21 cellular contexts compared by ENCODE assay signal in genomic region chr13:68051910-68052309, GRCh38.
"Had no signal": no experiment of that assay in that cellular context is flagged by ENCODE, and none has a peak within 500 bp of the region (broad histone marks: within the 10 kb centered on the region; RNA-seq: fewer than 3 reads in every experiment).

No MANE protein-coding gene starts in this region.

- H3K9me3 ChIP-seq: SK-N-SH had no signal

- H3K27ac ChIP-seq: KMS-11, RWPE1 had no signal

- DNase-seq: MV-4-11; NCI-H1048; NCI-H1105; NCI-H1436 treated with DMSO at 0.1 percent for 48 hours; NCI-H1694; NCI-H187 treated with DMSO at 0.1 percent for 48 hours; NCI-H2029 treated with DMSO at 0.1 percent for 48 hours; NCI-H2171; NCI-H226; NCI-H446; NCI-H510A; NCI-H524 treated with DMSO at 0.1 percent for 48 hours; NCI-H774; NK-92 treated with Interleukin-12 subunit alpha and Interleukin-12 subunit beta, amount 100 ng/mL, for 24 hours; PC-3; SHP77; SK-N-SH; T-helper 1 cell had no signal

- H3K9ac ChIP-seq: KMS-11, SK-N-SH had no signal

- H3K4me2 ChIP-seq: KMS-11, SK-N-SH had no signal

- ATAC-seq: Panc1, PC-3 had no signal
